Comparison of ENCODE assay signal across 9 cellular contexts in genomic region chr15:88904257-88904807, GRCh38. TPM values are rescaled to one million over a fixed set of nuclear protein-coding genes. Genes with fewer than 3 reads are reported as not detected.
DNase-seq lines count a peak whose midpoint lies in the region; ATAC-seq and TF ChIP-seq lines count a peak whose summit lies in the region.
"Had no signal": no experiment of that assay in that cellular context is flagged by ENCODE, and none has a peak within 500 bp of the region (broad histone marks: within the 10 kb centered on the region; RNA-seq: fewer than 3 reads in every experiment).

No MANE protein-coding gene starts in this region.

- intact Hi-C loops in CD4-positive, alpha-beta T cell (cut with DNase I, micrococcal nuclease) = loop anchor here (1.0 to 10.0 kb wide), 9 partner anchors 9 to 360 kb away; partner anchors contain the start of genes ABHD2 (in 2 of the 2), AEN (in 1 of the 2), DET1 (in 1 of the 2) and FANCI (in 1 of the 2)

- peak overlapping the region; percentile 93 for H3K27ac Mint-ChIP-seq in CD4-positive, alpha-beta T cell
- no peak overlapping the region for H3K27ac Mint-ChIP-seq in HFFc6

- POLR2A ChIA-PET in CD4-positive, alpha-beta T cell (lab: Charles Lee) = interaction anchor here (0.9 to 3.0 kb wide), 24 partner anchors 8 to 437 kb away, joined by 3 to 49 read pairs (median 8); partner anchors contain the start of genes ABHD2, AEN, HAPLN3 and ISG20

- no peaks in the 10 kb centered on the region for H3K9me3 ChIP-seq in CD4-positive, alpha-beta T cell (ENCODE audit: control insufficient read depth, low read length)
- no peaks in the 10 kb centered on the region for H3K9me3 ChIP-seq in adipocyte (ENCODE audit: control insufficient read depth, low read length)

- CTCF ChIA-PET in CD4-positive, alpha-beta T cell (lab: Charles Lee) = interaction anchor here (0.5 to 3.7 kb wide), 35 partner anchors 9 to 454 kb away, joined by 3 to 58 read pairs (median 5); partner anchors contain the start of genes ABHD2, AEN, HAPLN3 and ISG20

- no peak overlapping the region for H3K4me3 ChIP-seq in adipocyte (ENCODE audit: low read length)

- peaks cover 4% of the 10 kb centered on the region for H3K36me3 Mint-ChIP-seq in CD4-positive, alpha-beta T cell (ENCODE audit: low read depth)
- H3K36me3 Mint-ChIP-seq in HFFc6 (ENCODE audit: low read depth) = peaks cover 52% of the 10 kb centered on the region

- peaks cover 46% of the 10 kb centered on the region for H3K4me1 Mint-ChIP-seq in CD4-positive, alpha-beta T cell (ENCODE audit: low read depth)
- H3K4me1 Mint-ChIP-seq in HFFc6 (ENCODE audit: low read depth) = peaks cover 66% of the 10 kb centered on the region

- H3K27ac ChIP-seq in CD4-positive, alpha-beta T cell (ENCODE audit: low read depth, low read length) = peak overlapping the region; percentile 76
- H3K27ac ChIP-seq: HL-60 had no signal

- ATAC-seq in CD4-positive, alpha-beta T cell (ENCODE audit: poor library complexity) = no peak
- ATAC-seq in GM19035 (IDR thresholded peaks at IDR 0.05; ENCODE audit: unreplicated experiment) (peak; percentile 43), HG03066 (IDR thresholded peaks at IDR 0.05; ENCODE audit: low read depth, unreplicated experiment) (peak; percentile 42)

- no peak for TF ChIP-seq CTCF in CD4-positive, alpha-beta T cell (IDR thresholded peaks at IDR 0.05)
- TF ChIP-seq CTCF in HFFc6 (IDR thresholded peaks at IDR 0.05) = no peak

- no peak for DNase-seq in CD4-positive, alpha-beta T cell
- DNase-seq in adipocyte (ENCODE audit: low read depth) = no peak
- no peak for DNase-seq in stimulated activated CD4-positive, alpha-beta T cell treated with anti-CD3 and anti-CD28 coated beads, Interleukin-1b, Interleukin-23, amount 100 ng/mL, for 48 hours
- DNase-seq in 8988T = no peak
- DNase-seq in HFFc6 = no peak
- DNase-seq in foreskin melanocyte = no peak

- H3K4me1 ChIP-seq in adipocyte (ENCODE audit: control insufficient read depth, insufficient read depth, low read length) = peaks cover 31% of the 10 kb centered on the region

- H3K4me3 Mint-ChIP-seq in CD4-positive, alpha-beta T cell = peak overlapping the region; percentile 17
- H3K4me3 Mint-ChIP-seq in HFFc6 = no peak overlapping the region

- peaks cover 93% of the 10 kb centered on the region for H3K36me3 ChIP-seq in adipocyte (ENCODE audit: control insufficient read depth, insufficient read depth, low read length, severe bottlenecking)

- peak overlapping the region; percentile 65 for H3K9ac ChIP-seq in adipocyte (ENCODE audit: low read length)

- no peaks in the 10 kb centered on the region for H3K9me3 Mint-ChIP-seq in CD4-positive, alpha-beta T cell
- H3K9me3 Mint-ChIP-seq in HFFc6 = no peaks in the 10 kb centered on the region

- no peaks in the 10 kb centered on the region for H3K27me3 ChIP-seq in CD4-positive, alpha-beta T cell (ENCODE audit: control insufficient read depth, insufficient read depth, low read length)
- H3K27me3 ChIP-seq in adipocyte (replicated peaks; ENCODE audit: control insufficient read depth, insufficient read depth, low read length) = no peaks in the 10 kb centered on the region

- H3K27me3 Mint-ChIP-seq in CD4-positive, alpha-beta T cell = no peaks in the 10 kb centered on the region
- H3K27me3 Mint-ChIP-seq in HFFc6 (ENCODE audit: insufficient read depth) = peaks cover 12% of the 10 kb centered on the region

RNA-seq across cellular contexts. Expression of gene MFGE8, which starts 8.8 kb away (rescaled TPM):
- 10 to 100 TPM; 87.9 to 93.0 TPM for total RNA-seq in CD4-positive, alpha-beta T cell
- 100 to 1,000 TPM; 769 to 963 (median 885) TPM for total RNA-seq in HFFc6 (2021; fragmentation: NEBNext Ultra II Directional; extraction: Animal tissue kit (Norgen Biotek cat#: 25700))

RNA-seq across cellular contexts. Expression of gene HAPLN3, which starts 9.0 kb away (rescaled TPM):
- 10 to 100 TPM; 79.0 to 80.2 TPM for total RNA-seq in CD4-positive, alpha-beta T cell
- total RNA-seq in HFFc6 (2021; fragmentation: NEBNext Ultra II Directional; extraction: Animal tissue kit (Norgen Biotek cat#: 25700)) = 10 to 100 TPM in 5 of 6 experiments, 1 to 10 TPM in 1; 7.8 to 17.1 (median 16.5) TPM

Comparison
In these comparisons a context has a peak if more than half of its experiments do, and no peak if none do; other contexts are left out.
1. RNA of gene MFGE8, which starts 8.8 kb away (total RNA-seq): 769 to 963 TPM in HFFc6; 87.9 to 93.0 TPM in CD4-positive, alpha-beta T cell; every median in the first group is over 4 times any median in the second.
2. RNA of gene HAPLN3, which starts 9.0 kb away (total RNA-seq): 79.0 to 80.2 TPM in CD4-positive, alpha-beta T cell; 7.8 to 17.1 TPM in HFFc6; every median in the first group is over 4 times any median in the second.